Comparison of ENCODE assay signal across 10 cellular contexts in genomic region chr10:95742529-95742884, GRCh38. TPM values are rescaled to one million over a fixed set of nuclear protein-coding genes. Genes with fewer than 3 reads are reported as not detected.
DNase-seq lines count a peak whose midpoint lies in the region; TF ChIP-seq lines count a peak whose summit lies in the region.
"Had no signal": no experiment of that assay in that cellular context is flagged by ENCODE, and none has a peak within 500 bp of the region (broad histone marks: within the 10 kb centered on the region; RNA-seq: fewer than 3 reads in every experiment).

No MANE protein-coding gene starts in this region.

- TF ChIP-seq CTCF in breast epithelium (IDR thresholded peaks at IDR 0.05) (no peak), OCI-LY7 (conservative IDR thresholded peaks at IDR 0.05; ENCODE audit: low read length) (no peak), uterus (IDR thresholded peaks at IDR 0.05) (no peak)

- DNase-seq in T47D (ENCODE audit: low read depth in 1 of 2, low spot score in 1 of 2): peak; percentile 19 to 74
- DNase-seq in breast epithelium (ENCODE audit: low spot score in 2 of 2): no peak
- no peak for DNase-seq in OCI-LY7 (ENCODE audit: low spot score)
- peak; percentile 5 for DNase-seq in kidney tubule cell (ENCODE audit: low spot score)
- peak in 1 of 2 donors; percentile 42 for DNase-seq in uterus
- DNase-seq in DMS79 (lab: John Stamatoyannopoulos, UW): no peak
- no peak for DNase-seq in OCI-M2 (lab: John Stamatoyannopoulos, UW; ENCODE audit: unreplicated experiment)
- no peak for DNase-seq in activated CD4-positive, alpha-beta T cell treated with anti-CD3 and anti-CD28 coated beads, Interleukin-2, amount 50 U/mL, for 4 hours
- DNase-seq: NCI-H1694 had no signal

- TF ChIP-seq POLR2A in breast epithelium (IDR thresholded peaks at IDR 0.05) (no peak), uterus (IDR thresholded peaks at IDR 0.05) (no peak)

- H4K20me1 ChIP-seq in OCI-LY7 (ENCODE audit: insufficient read depth, low read length): no peaks in the 10 kb centered on the region

- H3K27ac ChIP-seq in breast epithelium (no peak overlapping the region), OCI-LY7 (ENCODE audit: low read depth, low read length, poor library complexity, severe bottlenecking) (peak overlapping the region; percentile 41), uterus (peak overlapping the region; percentile 20 to 40)

- BruUV-seq in OCI-LY7 (replicated peaks; lab: Mats Ljungman, UMichigan): no TSS peak

- intact Hi-C loops in breast epithelium (cut with DNase I; ENCODE audit: low total_unique reads) (no loop called here), OCI-LY7 (cut with micrococcal nuclease; ENCODE audit: unreplicated experiment) (loop anchor here (2.0 kb wide), 1 partner anchor 14 kb away; the partner anchor contains the start of gene ENTPD1), uterus (cut with DNase I; ENCODE audit: low total_unique reads) (no loop called here)

- H3K36me3 ChIP-seq in breast epithelium: no peaks in the 10 kb centered on the region
- no peaks in the 10 kb centered on the region for H3K36me3 ChIP-seq in OCI-LY7 (ENCODE audit: insufficient read depth, low read length)
- no peaks in the 10 kb centered on the region for H3K36me3 ChIP-seq in uterus

- H3K27me3 ChIP-seq in breast epithelium: no peaks in the 10 kb centered on the region
- no peaks in the 10 kb centered on the region for H3K27me3 ChIP-seq in uterus

- no peaks in the 10 kb centered on the region for H3K9me2 ChIP-seq in OCI-LY7 (ENCODE audit: insufficient read depth, low read length)

- no peaks in the 10 kb centered on the region for H3K79me2 ChIP-seq in OCI-LY7 (ENCODE audit: insufficient read depth, low read depth, low read length)

- peak overlapping the region; percentile 53 for H3K4me2 ChIP-seq in OCI-LY7 (ENCODE audit: low read length)

- no peaks in the 10 kb centered on the region for H3K9me3 ChIP-seq in breast epithelium
- peaks cover 17% of the 10 kb centered on the region; the same call in 1 of the 2 replicates for H3K9me3 ChIP-seq in OCI-LY7 (ENCODE audit: low read length)
- H3K9me3 ChIP-seq in uterus: no peaks in the 10 kb centered on the region

- H3K4me3 ChIP-seq in breast epithelium (no peak overlapping the region), OCI-LY7 (ENCODE audit: low read depth, low read length, poor library complexity, severe bottlenecking) (peak overlapping the region; percentile 39), uterus (no peak overlapping the region)

- peak overlapping the region; percentile 97 for H2AFZ ChIP-seq in OCI-LY7 (ENCODE audit: low read length)

- POLR2A ChIA-PET in OCI-LY7 (lab: Charles Lee): interaction anchor here (1.1 to 2.7 kb wide), 4 partner anchors 12 to 49 kb away, joined by 3 to 26 read pairs (median 7); partner anchors contain the start of genes ENTPD1 and TCTN3

- CTCF ChIA-PET in OCI-LY7 (lab: Charles Lee; ENCODE audit: unreplicated experiment): interaction anchor here (0.5 kb wide), 1 partner anchor 48 kb away, joined by 4 read pairs; no protein-coding TSS in a partner anchor

- in situ Hi-C loops in T47D (cut with HindIII; ENCODE audit: low pct_unique_long_range_greater_than_20kb, low sequenced_read_pairs): no loop called here

- no peaks in the 10 kb centered on the region for H3K4me1 ChIP-seq in breast epithelium
- H3K4me1 ChIP-seq in OCI-LY7 (ENCODE audit: insufficient read depth, low read length, poor library complexity, severe bottlenecking): peaks cover 29% of the 10 kb centered on the region
- peaks cover 0 to 4% of the 10 kb centered on the region in 2 donors for H3K4me1 ChIP-seq in uterus

RNA-seq across cellular contexts. Expression of gene ENTPD1, which starts 13.5 kb away (rescaled TPM):
- total RNA-seq in breast epithelium (10 to 100 TPM; 17.4 to 26.9 (median 18.4) TPM), OCI-LY7 (2022) (3.7 and 6.7 TPM in 2 replicates), uterus (10 to 100 TPM; 42.4 to 99.5 (median 69.5) TPM)
- total RNA-seq in OCI-LY7 (2014; rRNA removed; shearing (Covaris generic)): 1.7 and 5.1 TPM in 2 replicates
- total RNA-seq: epithelial cell of proximal tubule had no signal

RNA-seq across cellular contexts. Expression of gene TCTN3, which starts 48.8 kb away (rescaled TPM):
- total RNA-seq in breast epithelium: 10 to 100 TPM; 21.4 to 39.4 (median 38.0) TPM
- total RNA-seq in OCI-LY7 (2014; rRNA removed; shearing (Covaris generic)): 9.6 and 10.4 TPM in 2 replicates
- total RNA-seq in OCI-LY7 (2022): 14.4 and 18.1 TPM in 2 replicates
- total RNA-seq in uterus: 10 to 100 TPM; 27.6 to 41.9 (median 30.6) TPM

Comparison
In these comparisons a context has a peak if more than half of its experiments do, and no peak if none do; other contexts are left out.
1. DNase-seq: peak in T47D (2 of 2) and kidney tubule cell (single experiment); none in breast epithelium (0 of 2), OCI-LY7 (single experiment), DMS79 (single experiment), OCI-M2 (single experiment) and activated CD4-positive, alpha-beta T cell treated with anti-CD3 and anti-CD28 coated beads, Interleukin-2, amount 50 U/mL, for 4 hours (0 of 2).
2. H3K27ac ChIP-seq: peak in OCI-LY7 (single experiment) and uterus (2 of 2); none in breast epithelium (0 of 2).